ENCODE assay signal across 33 cellular contexts in the genomic region with DNA sequence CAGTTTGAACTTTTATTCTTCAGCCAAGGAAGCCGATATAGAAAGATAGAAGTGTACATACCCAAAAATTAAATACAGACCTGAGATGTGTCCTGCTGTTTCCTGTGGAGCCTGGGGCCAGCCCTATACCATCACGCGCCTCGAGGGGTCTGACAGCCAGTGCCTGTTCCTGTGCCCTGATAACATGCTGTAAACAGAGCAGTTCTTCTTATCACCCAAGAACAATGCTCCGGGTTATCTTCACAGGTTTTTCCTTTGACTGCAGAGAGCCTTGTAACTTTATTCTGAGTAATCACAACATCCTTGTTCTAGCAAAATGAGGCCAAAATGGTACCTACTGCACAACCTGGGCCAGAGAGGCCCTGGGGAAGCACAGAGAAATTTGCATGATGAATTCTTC.
"Had no signal": no experiment of that assay in that cellular context is flagged by ENCODE, and none has a peak within 500 bp of the region (broad histone marks: within the 10 kb centered on the region; RNA-seq: fewer than 3 reads in every experiment).

No MANE protein-coding gene starts in this region.

- ATAC-seq: activated CD8-positive, alpha-beta T cell treated with anti-CD3 and anti-CD28 coated beads for 36 hours; activated T-cell treated with anti-CD3 and anti-CD28 coated beads, Interleukin-2, amount 50 U/mL, for 72 hours; body of pancreas; gastroesophageal sphincter; left colon; natural killer cell; stimulated activated naive B cell treated with anti-CD40 and anti-IgM and Interleukin-4, amounts not matched to agents 10 μg/mL and 1 μg/mL and 100 μg/mL, for 72 hours; WTC11 had no signal

- H2AFZ ChIP-seq: neural progenitor cell, parathyroid adenoma had no signal

- H3K79me2 ChIP-seq: parathyroid adenoma had no signal

- H3K9me3 ChIP-seq: adrenal gland, body of pancreas, colonic mucosa, gastroesophageal sphincter, psoas muscle, stomach, thyroid gland, upper lobe of left lung, vagina had no signal

- H3K4me2 ChIP-seq: neural progenitor cell, smooth muscle cell had no signal

- H3K9ac ChIP-seq: neural progenitor cell, parathyroid adenoma had no signal

- FAIRE-seq: kidney, TTC549 had no signal

- H3K27me3 ChIP-seq: adrenal gland, body of pancreas, cardiac muscle cell, colonic mucosa, gastroesophageal sphincter, neural progenitor cell, stomach, thyroid gland, upper lobe of left lung, vagina had no signal

- H3K27ac ChIP-seq: adrenal gland, body of pancreas, cardiac muscle cell, colonic mucosa, gastroesophageal sphincter, neural progenitor cell, parathyroid adenoma, psoas muscle, stomach, upper lobe of left lung, vagina had no signal

- H3K36me3 ChIP-seq: adrenal gland, cardiac muscle cell, colonic mucosa, gastroesophageal sphincter, neural progenitor cell, stomach, thyroid gland, upper lobe of left lung, vagina had no signal

- H3K4me1 ChIP-seq: adrenal gland, body of pancreas, colonic mucosa, gastroesophageal sphincter, neural progenitor cell, parathyroid adenoma, stomach, upper lobe of left lung, vagina had no signal

- H3K4me3 ChIP-seq: adrenal gland, body of pancreas, cardiac muscle cell, colonic mucosa, gastroesophageal sphincter, neural progenitor cell, psoas muscle, smooth muscle cell, stomach, thyroid gland, upper lobe of left lung, vagina had no signal

- DNase-seq: activated CD4-positive, alpha-beta T cell treated with anti-CD3 and anti-CD28 coated beads for 1 hour; activated CD4-positive, alpha-beta T cell treated with anti-CD3 and anti-CD28 coated beads, Interleukin-2, amount 10 ng/mL, durations not matched to agents 7 days and 5 days; activated CD8-positive, alpha-beta T cell treated with anti-CD3 and anti-CD28 coated beads for 36 hours; activated naive CD4-positive, alpha-beta T cell treated with Interleukin-2 at 50 U/mL for 16 hours; activated naive CD8-positive, alpha-beta T cell treated with anti-CD3 and anti-CD28 coated beads for 36 hours; activated T-cell treated with anti-CD3 and anti-CD28 coated beads for 4 hours; activated T-cell treated with anti-CD3 and anti-CD28 coated beads, Interleukin-2, amount 50 U/mL, for 72 hours; adrenal gland; aorta; body of pancreas; cerebellar nuclear complex; colonic mucosa; effector CD8-positive, alpha-beta T cell; hippocampal formation; kidney; left colon; natural killer cell; occipital lobe; psoas muscle; stimulated activated CD4-positive, alpha-beta T cell treated with anti-CD3 and anti-CD28 coated beads, Interleukin-1b, Interleukin-23, amount 100 ng/mL, for 48 hours; stimulated activated naive B cell treated with anti-CD40 and anti-IgM and Interleukin-4, amounts not matched to agents 10 μg/mL and 1 μg/mL and 100 μg/mL, for 72 hours; stomach; T-helper 1 cell; upper lobe of left lung had no signal
